ENCODE assay signal across 2 cellular contexts in the genomic region with DNA sequence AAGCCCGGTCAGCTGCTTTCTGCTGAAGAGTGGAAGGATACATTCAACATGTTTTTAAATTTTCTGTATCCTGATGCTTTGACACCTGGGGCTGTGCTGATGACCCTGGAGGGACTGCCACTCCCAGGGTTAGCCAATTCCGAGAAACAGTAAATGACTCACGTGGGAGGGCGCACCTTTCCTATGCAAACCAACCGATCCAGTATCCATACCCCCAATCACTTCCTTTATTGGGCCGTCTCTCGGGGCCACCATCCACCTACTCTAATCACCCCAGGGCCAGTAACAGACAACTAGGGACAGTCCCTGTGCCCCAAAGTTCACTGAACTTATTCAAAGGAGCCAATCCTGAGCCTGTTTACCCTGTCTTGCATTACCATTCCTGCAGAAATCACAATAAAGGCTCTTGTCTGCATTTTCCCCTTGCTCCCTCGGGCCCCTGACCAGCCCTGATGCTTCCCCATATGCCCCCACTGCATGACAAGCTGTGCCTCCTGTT.
TF ChIP-seq lines count a peak whose summit lies in the region.

No MANE protein-coding gene starts in this region.

TF ChIP-seq in GM23338, 12 proteins besides CTCF, POLR2A, EP300 and RAD21 (continues in another document):
- TF ChIP-seq POLR2AphosphoS5 (IDR thresholded peaks at IDR 0.05; ENCODE audit: low read depth) (no peak), EZH2phosphoT487 (IDR thresholded peaks at IDR 0.05; ENCODE audit: unreplicated experiment) (no peak), CREB1 (CRISPR knock-in tag; IDR thresholded peaks at IDR 0.05; ENCODE audit: low read depth) (no peak), ETS1 (IDR thresholded peaks at IDR 0.05) (no peak), JUNB (IDR thresholded peaks at IDR 0.05; ENCODE audit: unreplicated experiment) (no peak), NANOG (IDR thresholded peaks at IDR 0.05; ENCODE audit: borderline replicate concordance) (no peak), REST (IDR thresholded peaks at IDR 0.05; ENCODE audit: unreplicated experiment) (no peak), ZNF462 (CRISPR knock-in tag; IDR thresholded peaks at IDR 0.05) (no peak), ZNF331 (CRISPR knock-in tag; IDR thresholded peaks at IDR 0.05; ENCODE audit: low read depth) (no peak)

TF ChIP-seq in WTC11, 78 proteins besides CTCF, POLR2A, EP300 and RAD21:
- no peak for TF ChIP-seq NFE2L1 (CRISPR knock-in tag; IDR thresholded peaks at IDR 0.05)
